10 cellular contexts compared by ENCODE assay signal in the genomic region with DNA sequence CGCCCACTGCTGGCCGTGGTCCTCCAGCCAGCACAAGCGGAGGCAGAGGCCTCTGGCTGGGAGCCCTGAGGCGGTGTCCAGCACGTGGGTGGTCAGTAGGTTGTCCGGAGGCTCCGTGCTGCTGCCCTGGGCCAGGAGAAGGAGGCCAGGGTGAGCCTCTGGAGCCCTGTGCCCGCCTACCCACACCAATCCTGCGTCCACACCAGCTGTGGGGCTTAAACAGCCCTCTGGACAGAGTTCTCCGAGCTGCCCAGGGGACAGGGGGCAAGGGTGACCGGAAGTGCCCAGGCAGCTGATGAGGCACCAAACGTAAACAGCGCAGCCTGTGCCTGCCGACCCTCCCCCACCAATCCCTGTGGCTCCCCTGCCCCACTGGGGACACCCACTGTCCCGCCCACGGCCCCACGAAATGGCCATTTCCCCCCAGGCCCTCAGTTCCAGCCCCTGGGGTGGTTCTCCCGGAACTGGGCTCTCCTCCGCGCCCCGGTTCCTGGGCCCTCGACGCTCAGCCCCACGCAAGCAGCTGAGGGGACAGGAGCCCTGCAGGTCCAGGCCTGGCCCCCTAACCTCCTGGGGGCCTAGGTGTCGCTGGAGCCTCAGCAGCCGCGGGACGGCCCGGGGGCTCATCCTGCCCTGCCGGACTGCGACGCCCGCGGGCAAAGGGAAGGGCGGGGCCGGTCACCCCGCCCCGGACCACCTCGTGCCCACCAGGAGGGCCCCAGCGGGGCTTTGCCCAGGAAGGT. TPM values are rescaled to one million over a fixed set of nuclear protein-coding genes. Genes with fewer than 3 reads are reported as not detected.
DNase-seq lines count a peak whose midpoint lies in the region; ATAC-seq and TF ChIP-seq lines count a peak whose summit lies in the region.
"Had no signal": no experiment of that assay in that cellular context is flagged by ENCODE, and none has a peak within 500 bp of the region (broad histone marks: within the 10 kb centered on the region; RNA-seq: fewer than 3 reads in every experiment).

No MANE protein-coding gene starts in this region.

- H3K27me3 Mint-ChIP-seq in chondrocyte (ENCODE audit: low read depth): no peaks in the 10 kb centered on the region

- H3K4me2 ChIP-seq in OCI-LY7 (ENCODE audit: low read length): no peak overlapping the region

- CTCF ChIA-PET in OCI-LY7 (lab: Charles Lee; ENCODE audit: unreplicated experiment): no interaction called here

- H3K9me3 ChIP-seq in left lung (no peaks in the 10 kb centered on the region), thymus (ENCODE audit: control insufficient read depth) (no peaks in the 10 kb centered on the region), OCI-LY7 (ENCODE audit: low read length) (0 out of 2 replicates have a peak, but pooled peaks cover 4% of the 10 kb centered on the region)

- BruUV-seq in OCI-LY7 (replicated peaks; lab: Mats Ljungman, UMichigan): no TSS peak

- intact Hi-C loops in left lung (cut with DNase I) (no loop called here), OCI-LY7 (cut with micrococcal nuclease; ENCODE audit: unreplicated experiment) (no loop called here)

- no peak overlapping the region for H2AFZ ChIP-seq in OCI-LY7 (ENCODE audit: low read length)

- H3K27me3 ChIP-seq in left lung (peaks cover 0 to 25% of the 10 kb centered on the region in 2 donors), thymus (ENCODE audit: control insufficient read depth, insufficient read depth) (peaks cover 7% of the 10 kb centered on the region)

- no peaks in the 10 kb centered on the region for H3K9me3 Mint-ChIP-seq in chondrocyte (ENCODE audit: low read depth)
- H3K9me3 Mint-ChIP-seq: T-helper 1 cell treated with Interleukin-12 subunit alpha and Interleukin-12 subunit beta and Interleukin-4 antibody, amounts not matched to agents 30 μg/mL and 1 μg/mL, for 36 hours had no signal

- H3K27ac ChIP-seq in left lung (no peak overlapping the region), thymus (ENCODE audit: low read depth) (no peak overlapping the region), OCI-LY7 (ENCODE audit: low read depth, low read length, poor library complexity, severe bottlenecking) (no peak overlapping the region)

- 5% methylated on average over 40 of the region's 40 CpGs for WGBS in thymus

- POLR2A ChIA-PET in OCI-LY7 (lab: Charles Lee): no interaction called here

- peaks cover 12 to 13% of the 10 kb centered on the region in 2 donors for H3K4me1 ChIP-seq in left lung
- no peaks in the 10 kb centered on the region for H3K4me1 ChIP-seq in thymus (ENCODE audit: control insufficient read depth, insufficient read depth, low read length)
- H3K4me1 ChIP-seq in OCI-LY7 (ENCODE audit: insufficient read depth, low read length, poor library complexity, severe bottlenecking): no peaks in the 10 kb centered on the region

- peak overlapping the region; percentile 36 for H3K4me3 Mint-ChIP-seq in chondrocyte (ENCODE audit: unreplicated experiment)
- H3K4me3 Mint-ChIP-seq: T-helper 1 cell treated with Interleukin-12 subunit alpha and Interleukin-12 subunit beta and Interleukin-4 antibody, amounts not matched to agents 30 μg/mL and 1 μg/mL, for 36 hours had no signal

- peaks cover 14% of the 10 kb centered on the region for H3K4me1 Mint-ChIP-seq in chondrocyte (ENCODE audit: low read depth)

- TF ChIP-seq CTCF in chondrocyte (IDR thresholded peaks at IDR 0.05): no peak
- no peak for TF ChIP-seq CTCF in left lung (IDR thresholded peaks at IDR 0.05)
- TF ChIP-seq CTCF in OCI-LY7 (conservative IDR thresholded peaks at IDR 0.05; ENCODE audit: low read length): no peak

- H3K4me3 ChIP-seq in left lung: peak overlapping the region; percentile 33 to 43
- H3K4me3 ChIP-seq in thymus (ENCODE audit: low read length): peak overlapping the region; percentile 10
- no peak overlapping the region for H3K4me3 ChIP-seq in OCI-LY7 (ENCODE audit: low read depth, low read length, poor library complexity, severe bottlenecking)

- H3K27ac Mint-ChIP-seq in chondrocyte (ENCODE audit: unreplicated experiment): no peak overlapping the region
- H3K27ac Mint-ChIP-seq: T-helper 1 cell treated with Interleukin-12 subunit alpha and Interleukin-12 subunit beta and Interleukin-4 antibody, amounts not matched to agents 30 μg/mL and 1 μg/mL, for 36 hours had no signal

- H3K9me2 ChIP-seq in OCI-LY7 (ENCODE audit: insufficient read depth, low read length): no peaks in the 10 kb centered on the region

- peaks cover 0 to 17% of the 10 kb centered on the region in 2 donors for H3K36me3 ChIP-seq in left lung
- no peaks in the 10 kb centered on the region for H3K36me3 ChIP-seq in thymus (ENCODE audit: control insufficient read depth, insufficient read depth)
- no peaks in the 10 kb centered on the region for H3K36me3 ChIP-seq in OCI-LY7 (ENCODE audit: insufficient read depth, low read length)

- H4K20me1 ChIP-seq in OCI-LY7 (ENCODE audit: insufficient read depth, low read length): no peaks in the 10 kb centered on the region

- ATAC-seq in left lung (peak; percentile 77), GM21526 (IDR thresholded peaks at IDR 0.05; ENCODE audit: low FRiP score, unreplicated experiment) (no peak)

- DNase-seq in NCI-H2227 (lab: John Stamatoyannopoulos, UW; ENCODE audit: unreplicated experiment) (peak; percentile 29), NCI-H2227 treated with DMSO at 0.1 percent for 48 hours (lab: John Stamatoyannopoulos, UW) (no peak), chondrocyte (ENCODE audit: low spot score) (no peak), left lung (peak; percentile 80 to 85), OCI-LY7 (ENCODE audit: low spot score) (no peak), foreskin melanocyte (no peak)

- peaks cover 4% of the 10 kb centered on the region for H3K36me3 Mint-ChIP-seq in chondrocyte (ENCODE audit: low read depth)
- H3K36me3 Mint-ChIP-seq: CD4-positive, CD25-positive, alpha-beta regulatory T cell had no signal

- H3K79me2 ChIP-seq in OCI-LY7 (ENCODE audit: insufficient read depth, low read depth, low read length): no peaks in the 10 kb centered on the region

RNA-seq across cellular contexts. Expression of a gene that starts 27.9 kb away (rescaled TPM):
- total RNA-seq in chondrocyte (2.8 to 3.7 TPM (median 3.0 TPM) in 3 replicates), left lung (10 to 100 TPM in 1 of 2 donors, 1 to 10 TPM in 1; 8.1 to 20.6 TPM), OCI-LY7 (2022) (0.57 and 0.85 TPM in 2 replicates)
- 1.9 TPM for polyA plus RNA-seq in thymus
- 0.98 and 1.1 TPM in 2 replicates for total RNA-seq in OCI-LY7 (2014; rRNA removed; shearing (Covaris generic))

RNA-seq across cellular contexts. Expression of a gene that starts 30.0 kb away (rescaled TPM):
- total RNA-seq in chondrocyte (not detected in 3 replicates), left lung (not detected), OCI-LY7 (2022) (not detected in 2 replicates)
- 0.09 TPM for polyA plus RNA-seq in thymus
- not detected in 2 replicates for total RNA-seq in OCI-LY7 (2014; rRNA removed; shearing (Covaris generic))
- total RNA-seq: CD4-positive, CD25-positive, alpha-beta regulatory T cell had no signal
- polyA plus RNA-seq: CD4-positive, CD25-positive, alpha-beta regulatory T cell had no signal

Comparison
In these comparisons a context has a peak if more than half of its experiments do, and no peak if none do; other contexts are left out.
1. DNase-seq: peak in NCI-H2227 (single experiment) and left lung (2 of 2); none in NCI-H2227 treated with DMSO at 0.1 percent for 48 hours (single experiment), chondrocyte (single experiment), OCI-LY7 (single experiment) and foreskin melanocyte (single experiment).